Comparison of ENCODE assay signal across 9 cellular contexts in genomic region chr20:58447733-58448391, GRCh38. TPM values are rescaled to one million over a fixed set of nuclear protein-coding genes. Genes with fewer than 3 reads are reported as not detected.
DNase-seq lines count a peak whose midpoint lies in the region; ATAC-seq and TF ChIP-seq lines count a peak whose summit lies in the region.
"Had no signal": no experiment of that assay in that cellular context is flagged by ENCODE, and none has a peak within 500 bp of the region (broad histone marks: within the 10 kb centered on the region; RNA-seq: fewer than 3 reads in every experiment).

No MANE protein-coding gene starts in this region.

- H3K4me1 ChIP-seq in parathyroid adenoma (peaks cover 6% of the 10 kb centered on the region), aorta (ENCODE audit: control insufficient read depth in 1 of 2, insufficient read depth in 2 of 2, low read length in 2 of 2) (no peaks in the 10 kb centered on the region)

- no peak overlapping the region for H3K9ac ChIP-seq in parathyroid adenoma

- peak; percentile 78 for TF ChIP-seq CTCF in GM13977 (IDR thresholded peaks at IDR 0.05; ENCODE audit: extremely low read depth, insufficient read depth, missing control alignments)
- peak; percentile 82 for TF ChIP-seq CTCF in fibroblast of pulmonary artery (IDR thresholded peaks at IDR 0.05; ENCODE audit: low read length, missing control alignments)
- TF ChIP-seq CTCF in parathyroid adenoma (IDR thresholded peaks at IDR 0.05), result peak; percentile 78

- 66 to 72% methylated on average over 7 of the region's 7 CpGs for WGBS in aorta, 2 donors

- H2AFZ ChIP-seq in parathyroid adenoma, result no peak overlapping the region

- H3K27me3 ChIP-seq in parathyroid adenoma (ENCODE audit: control insufficient read depth, insufficient read depth, low read length) (no peaks in the 10 kb centered on the region), aorta (ENCODE audit: control insufficient read depth in 1 of 2, insufficient read depth in 2 of 2, low read length in 1 of 2) (no peaks in the 10 kb centered on the region)

- intact Hi-C loops in aorta (cut with DNase I), result no loop called here

- in situ Hi-C loops in GM13977 (cut with MboI; ENCODE audit: low pct_unique_long_range_greater_than_20kb, low sequenced_read_pairs, unreplicated experiment), result no loop called here

- H3K9me3 ChIP-seq in parathyroid adenoma (ENCODE audit: control insufficient read depth, low read length) (no peaks in the 10 kb centered on the region), aorta (ENCODE audit: control insufficient read depth, low read length) (no peaks in the 10 kb centered on the region)

- H3K36me3 ChIP-seq in parathyroid adenoma (ENCODE audit: control insufficient read depth, insufficient read depth, low read length) (no peaks in the 10 kb centered on the region), aorta (ENCODE audit: control insufficient read depth in 1 of 2, insufficient read depth in 2 of 2, low read length in 1 of 2) (peaks cover 0 to 10% of the 10 kb centered on the region in 2 donors)

- H3K4me3 ChIP-seq in fibroblast of pulmonary artery (replicated peaks; ENCODE audit: low read depth, low read length) (no peak overlapping the region), parathyroid adenoma (ENCODE audit: low read depth, low read length) (no peak overlapping the region), aorta (ENCODE audit: low read length in 2 of 2) (no peak overlapping the region)
- H3K4me3 ChIP-seq: skin epidermis had no signal

- peak overlapping the region; percentile 64 for H3K27ac ChIP-seq in parathyroid adenoma
- no peak overlapping the region for H3K27ac ChIP-seq in aorta (ENCODE audit: low read depth in 1 of 2, low read length in 2 of 2)
- H3K27ac ChIP-seq: skin epidermis had no signal

- DNase-seq in AML-193 (lab: John Stamatoyannopoulos, UW), result peak; percentile 22 to 37
- DNase-seq in GM13977 (ENCODE audit: low spot score), result no peak
- peak; percentile 32 for DNase-seq in NCI-H345 (lab: John Stamatoyannopoulos, UW)
- peak; percentile 45 for DNase-seq in activated T-cell treated with anti-CD3 and anti-CD28 coated beads for 1 hour (ENCODE audit: low read depth)
- DNase-seq in fibroblast of pulmonary artery (ENCODE audit: low read depth), result peak; percentile 73
- DNase-seq in aorta, result no peak

- ATAC-seq in aorta (ENCODE audit: low FRiP score) (no peak), GM21515 (IDR thresholded peaks at IDR 0.05; ENCODE audit: unreplicated experiment) (no peak)

- H3K79me2 ChIP-seq in parathyroid adenoma, result peaks cover 8% of the 10 kb centered on the region

- peak overlapping the region; percentile 39 for H3K4me2 ChIP-seq in parathyroid adenoma (ENCODE audit: low read length)

RNA-seq across cellular contexts. Expression of gene VAPB, which starts 58.8 kb away (rescaled TPM):
- total RNA-seq in aorta, result 10 to 100 TPM; 47.6 to 50.6 TPM
- polyA plus RNA-seq in aorta, result 10 to 100 TPM; 20.9 to 23.0 TPM

Comparison
In these comparisons a context has a peak if more than half of its experiments do, and no peak if none do; other contexts are left out.
1. DNase-seq: peak in AML-193 (2 of 2), NCI-H345 (single experiment), activated T-cell treated with anti-CD3 and anti-CD28 coated beads for 1 hour (single experiment) and fibroblast of pulmonary artery (single experiment); none in GM13977 (single experiment) and aorta (0 of 2).
2. Peak in every context shown above with its lines, with median percentiles within 50 percentile points of each other: CTCF ChIP-seq.